In genomic region chr17:55265434-55266021, GRCh38 we compare ENCODE assay signal across 8 cellular contexts. TPM values are rescaled to one million over a fixed set of nuclear protein-coding genes. Genes with fewer than 3 reads are reported as not detected.
DNase-seq lines count a peak whose midpoint lies in the region; ATAC-seq, FAIRE-seq and TF ChIP-seq lines count a peak whose summit lies in the region.

No MANE protein-coding gene starts in this region.

- peak overlapping the region; percentile 26 to 88 (median 78) for H3K27ac ChIP-seq in right lobe of liver
- H3K27ac ChIP-seq in suprapubic skin, result peak overlapping the region; percentile 84

- peak; percentile 13 to 26 (median 21) for ATAC-seq in right lobe of liver

- H3K27me3 ChIP-seq in bronchial epithelial cell (ENCODE audit: control insufficient read depth, insufficient read depth, low read length) (peaks cover 9% of the 10 kb centered on the region), right lobe of liver (no peaks in the 10 kb centered on the region), suprapubic skin (no peaks in the 10 kb centered on the region)

- no peaks in the 10 kb centered on the region for H3K36me3 ChIP-seq in bronchial epithelial cell (ENCODE audit: control insufficient read depth, insufficient read depth, low read length)
- H3K36me3 ChIP-seq in right lobe of liver, result no peaks in the 10 kb centered on the region
- H3K36me3 ChIP-seq in suprapubic skin, result no peaks in the 10 kb centered on the region

- H3K4me1 ChIP-seq in right lobe of liver, result peaks cover 0 to 17% (median 4%) of the 10 kb centered on the region in 4 donors
- peaks cover 35% of the 10 kb centered on the region for H3K4me1 ChIP-seq in suprapubic skin

- FAIRE-seq in bronchial epithelial cell (lab: Jason Lieb, UNC), result no peak

- TF ChIP-seq CTCF in bronchial epithelial cell (IDR thresholded peaks at IDR 0.05; ENCODE audit: insufficient read depth, low read length, severe bottlenecking) (no peak), right lobe of liver (IDR thresholded peaks at IDR 0.05) (no peak), suprapubic skin (IDR thresholded peaks at IDR 0.05) (no peak)

- no peak for TF ChIP-seq POLR2A in right lobe of liver (IDR thresholded peaks at IDR 0.05)
- TF ChIP-seq POLR2A in suprapubic skin (IDR thresholded peaks at IDR 0.05), result no peak

- H3K9me3 ChIP-seq in right lobe of liver (no peaks in the 10 kb centered on the region), suprapubic skin (no peaks in the 10 kb centered on the region)

- TF ChIP-seq EP300 in suprapubic skin (IDR thresholded peaks at IDR 0.05), result no peak

- DNase-seq in stimulated activated CD4-positive, alpha-beta T cell treated with anti-CD3 and anti-CD28 coated beads, Interleukin-12 subunit alpha, Interleukin-12 subunit beta, amount 100 ng/mL, for 4 hours, result peak; percentile 9
- DNase-seq in stimulated activated CD4-positive, alpha-beta T cell treated with anti-CD3 and anti-CD28 coated beads, Interleukin-2, amount 100 ng/mL, for 48 hours, result no peak
- no peak for DNase-seq in bronchial epithelial cell (ENCODE audit: low read depth)
- DNase-seq in right lobe of liver, result peak in 2 of 3 donors; percentile 46 to 54
- no peak for DNase-seq in suprapubic skin (ENCODE audit: low spot score in 2 of 2)
- no peak for DNase-seq in NCI-H1930 (lab: John Stamatoyannopoulos, UW)
- DNase-seq in NCI-H774 (lab: John Stamatoyannopoulos, UW), result no peak
- DNase-seq in HuH-7 (ENCODE audit: low spot score), result no peak

- 0% methylated on average over 14 of the region's 48 CpGs for WGBS in right lobe of liver (ENCODE audit: insufficient coverage, low coverage, low lambda C conversion rate, missing lambda C conversion rate)
- 0% methylated on average over 29 of the region's 48 CpGs for WGBS in suprapubic skin

- intact Hi-C loops in right lobe of liver (cut with DNase I), result no loop called here

- H3K4me3 ChIP-seq in bronchial epithelial cell (ENCODE audit: low read depth, low read length), result peak overlapping the region; percentile 33
- peak overlapping the region; percentile 50 to 67 (median 63) for H3K4me3 ChIP-seq in right lobe of liver
- peak overlapping the region; percentile 79 for H3K4me3 ChIP-seq in suprapubic skin

RNA-seq across cellular contexts. Expression of gene HLF, which starts 0.8 kb away (rescaled TPM):
- total RNA-seq in bronchial epithelial cell (0.26 and 0.51 TPM in 2 replicates), right lobe of liver (10 to 100 TPM; 16.4 to 96.9 (median 42.6) TPM), suprapubic skin (10 to 100 TPM; 26.2 to 41.8 (median 36.5) TPM)

Comparison
In these comparisons a context has a peak if more than half of its experiments do, and no peak if none do; other contexts are left out.
1. DNase-seq: peak in stimulated activated CD4-positive, alpha-beta T cell treated with anti-CD3 and anti-CD28 coated beads, Interleukin-12 subunit alpha, Interleukin-12 subunit beta, amount 100 ng/mL, for 4 hours (single experiment) and right lobe of liver (2 of 3); none in stimulated activated CD4-positive, alpha-beta T cell treated with anti-CD3 and anti-CD28 coated beads, Interleukin-2, amount 100 ng/mL, for 48 hours (0 of 2), bronchial epithelial cell (single experiment), suprapubic skin (0 of 2), NCI-H1930 (0 of 2), NCI-H774 (single experiment) and HuH-7 (single experiment).
2. RNA of gene HLF, which starts 0.8 kb away (total RNA-seq): 16.4 to 96.9 TPM in right lobe of liver and 26.2 to 41.8 TPM in suprapubic skin; 0.26 to 0.51 TPM in bronchial epithelial cell; every median in the first group is over 10 times any median in the second.
3. Peak in every context shown above with its lines, with median percentiles within 50 percentile points of each other: H3K4me3 ChIP-seq.